19 cellular contexts compared by ENCODE assay signal in genomic region chr5:126267435-126267834, GRCh38.
DNase-seq lines count a peak whose midpoint lies in the region; ATAC-seq, FAIRE-seq and TF ChIP-seq lines count a peak whose summit lies in the region.
"Had no signal": no experiment of that assay in that cellular context is flagged by ENCODE, and none has a peak within 500 bp of the region (broad histone marks: within the 10 kb centered on the region; RNA-seq: fewer than 3 reads in every experiment).

No MANE protein-coding gene starts in this region.

- H2BK12ac ChIP-seq in trophoblast cell (ENCODE audit: low read length) = no peak overlapping the region

- no peak overlapping the region for H3K18ac ChIP-seq in trophoblast cell (ENCODE audit: low read length)

- H3K79me1 ChIP-seq in trophoblast cell (ENCODE audit: low read length) = no peaks in the 10 kb centered on the region

- CTCF ChIA-PET in HepG2 (lab: Yijun Ruan, JAX; ENCODE audit: low intra/inter-chr PET ratio, low total read pairs) = no interaction called here

- H4K91ac ChIP-seq in trophoblast cell (ENCODE audit: low read depth, low read length) = no peak overlapping the region

- intact Hi-C loops in colonic mucosa (cut with DNase I) = no loop called here
- intact Hi-C loops in HepG2 (cut with micrococcal nuclease; ENCODE audit: unreplicated experiment) = no loop called here

- H3K23ac ChIP-seq in trophoblast cell (ENCODE audit: low read length) = no peak overlapping the region

- 2% methylated on average over 4 of the region's 4 CpGs for WGBS in HepG2 (ENCODE audit: low lambda C conversion rate)
- no CpG with 5 or more reads among the region's 4 CpGs for WGBS in trophoblast cell (ENCODE audit: extremely low coverage, insufficient coverage, insufficient read length)

- peak; percentile 77 for ATAC-seq in HepG2

- no TSS peak for BruUV-seq in HepG2 (replicated peaks; lab: Mats Ljungman, UMichigan)

- TF ChIP-seq RAD21 in HepG2 (CRISPR knock-in tag; IDR thresholded peaks at IDR 0.05) = no peak

- no peak for TF ChIP-seq POLR2A in HepG2 (IDR thresholded peaks at IDR 0.05; ENCODE audit: insufficient read depth in 1 of 2, low read depth in 2 of 2, low read length in 2 of 2)

- POLR2A ChIA-PET in HepG2 (lab: Yijun Ruan, JAX) = no interaction called here

- no peak overlapping the region for H3K14ac ChIP-seq in trophoblast cell (ENCODE audit: low read length)

- no peak overlapping the region for H3K9ac ChIP-seq in colonic mucosa (ENCODE audit: low read depth in 2 of 2, low read length in 2 of 2)
- no peak overlapping the region for H3K9ac ChIP-seq in HepG2 (ENCODE audit: insufficient read depth, low read depth, low read length)
- no peak overlapping the region for H3K9ac ChIP-seq in trophoblast cell (ENCODE audit: low read length)
- H3K9ac ChIP-seq: KMS-11 had no signal

- H3K4me1 ChIP-seq in colonic mucosa (no peaks in the 10 kb centered on the region), HepG2 (ENCODE audit: insufficient read depth, low read length) (peaks cover 12% of the 10 kb centered on the region), trophoblast cell (ENCODE audit: control insufficient read depth in 1 of 2, insufficient read depth in 2 of 2, low read length in 2 of 2) (no peaks in the 10 kb centered on the region)
- H3K4me1 ChIP-seq: Peyer's patch had no signal

- peak; percentile 9 for DNase-seq in COLO829 (ENCODE audit: low spot score)
- peak; percentile 4 for DNase-seq in HT-29 (ENCODE audit: low spot score)
- peak; percentile 22 for DNase-seq in colonic mucosa
- DNase-seq in HepG2 (ENCODE audit: low spot score) = peak; percentile 10
- no peak for DNase-seq in activated CD8-positive, alpha-beta memory T cell treated with anti-CD3 and anti-CD28 coated beads, Interleukin-2, amount 50 U/mL, for 48 hours
- no peak for DNase-seq in trophoblast cell
- DNase-seq in GF-D8 (lab: John Stamatoyannopoulos, UW) = no peak
- DNase-seq in GM19238 (ENCODE audit: insufficient read length, low spot score) = no peak
- DNase-seq: 8988T, DMS 273 treated with DMSO at 0.1 percent for 48 hours, DND-41, MM.1S, NCI-H1092 treated with DMSO at 0.1 percent for 48 hours, NCI-H1694, Right ventricle myocardium superior had no signal

- H2AFZ ChIP-seq in HepG2 (ENCODE audit: low read length) (no peak overlapping the region), trophoblast cell (ENCODE audit: insufficient read depth, low read length, poor library complexity) (no peak overlapping the region)

- H2BK120ac ChIP-seq in trophoblast cell (ENCODE audit: insufficient read depth, low read length, poor library complexity) = no peak overlapping the region

- H4K8ac ChIP-seq in trophoblast cell (ENCODE audit: low read depth, low read length) = no peak overlapping the region

- no peaks in the 10 kb centered on the region for H3K36me3 ChIP-seq in colonic mucosa
- H3K36me3 ChIP-seq in HepG2 (replicated peaks in 1 of 2; ENCODE audit: control insufficient read depth in 1 of 2, insufficient read depth in 2 of 2, low read length in 2 of 2) = no peaks in the 10 kb centered on the region
- H3K36me3 ChIP-seq in trophoblast cell (ENCODE audit: control insufficient read depth in 1 of 2, insufficient read depth in 2 of 2, low read length in 2 of 2) = no peaks in the 10 kb centered on the region
- H3K36me3 ChIP-seq: Peyer's patch had no signal

- FAIRE-seq in HepG2 (lab: Jason Lieb, UNC) = no peak
- FAIRE-seq: G401.6 had no signal

- H3K4ac ChIP-seq in trophoblast cell (ENCODE audit: low read depth, low read length) = no peak overlapping the region

- H3K4me2 ChIP-seq in HepG2 (ENCODE audit: low read depth, low read length) (no peak overlapping the region), trophoblast cell (ENCODE audit: low read length) (no peak overlapping the region)
- H3K4me2 ChIP-seq: KMS-11 had no signal

- no peaks in the 10 kb centered on the region for H4K20me1 ChIP-seq in HepG2 (ENCODE audit: insufficient read depth, low read length)

- no peak overlapping the region for H2BK5ac ChIP-seq in trophoblast cell (ENCODE audit: low read depth, low read length, poor library complexity)

- H3K9me3 ChIP-seq in colonic mucosa (no peaks in the 10 kb centered on the region), HepG2 (ENCODE audit: low read length) (no peaks in the 10 kb centered on the region), trophoblast cell (ENCODE audit: insufficient read depth, low read depth, low read length) (no peaks in the 10 kb centered on the region)
- H3K9me3 ChIP-seq: Peyer's patch had no signal

- H3K27ac ChIP-seq in colonic mucosa = no peak overlapping the region
- no peak overlapping the region for H3K27ac ChIP-seq in HepG2 (ENCODE audit: extremely low read length, insufficient read depth, low read length)
- H3K27ac ChIP-seq in trophoblast cell (ENCODE audit: low read depth, low read length) = no peak overlapping the region
- H3K27ac ChIP-seq: KMS-11, Peyer's patch, SK-N-MC had no signal

- no peak for TF ChIP-seq EP300 in HepG2 (IDR thresholded peaks at IDR 0.05; ENCODE audit: low read depth in 2 of 2, low read length in 2 of 2)
- TF ChIP-seq EP300 in HepG2 (CRISPR knock-in tag; IDR thresholded peaks at IDR 0.05; ENCODE audit: borderline replicate concordance) = no peak

- in situ Hi-C loops in HepG2 (cut with HindIII; ENCODE audit: extremely low pct_ligation_motif_present, low pct_unique_long_range_greater_than_20kb) = no loop called here

- H3K27me3 ChIP-seq in colonic mucosa (no peaks in the 10 kb centered on the region), HepG2 (ENCODE audit: control insufficient read depth in 1 of 2, insufficient read depth in 2 of 2, low read length in 2 of 2) (no peaks in the 10 kb centered on the region), trophoblast cell (ENCODE audit: insufficient read depth, low read length) (no peaks in the 10 kb centered on the region)
- H3K27me3 ChIP-seq: Peyer's patch had no signal

- TF ChIP-seq CTCF in colonic mucosa (IDR thresholded peaks at IDR 0.05) (no peak), HepG2 (CRISPR knock-in tag; IDR thresholded peaks at IDR 0.05) (no peak)

- no peak overlapping the region for H3K4me3 ChIP-seq in colonic mucosa
- no peak overlapping the region for H3K4me3 ChIP-seq in HepG2 (replicated peaks in 1 of 3; ENCODE audit: insufficient read depth in 1 of 3, low read depth in 2 of 3, low read length in 3 of 3)
- H3K4me3 ChIP-seq in trophoblast cell (ENCODE audit: low read depth, low read length) = no peak overlapping the region
- H3K4me3 ChIP-seq: Peyer's patch, SK-N-MC had no signal

- H2AK5ac ChIP-seq in trophoblast cell (ENCODE audit: low read length) = no peak overlapping the region

- H4K12ac ChIP-seq in trophoblast cell (ENCODE audit: low read depth, low read length) = no peak overlapping the region

- H3K79me2 ChIP-seq in HepG2 (ENCODE audit: insufficient read depth, low read length) (no peaks in the 10 kb centered on the region), trophoblast cell (ENCODE audit: control insufficient read depth, insufficient read depth, low read length, poor library complexity) (no peaks in the 10 kb centered on the region)

TF ChIP-seq in HepG2, 621 proteins besides CTCF, POLR2A, EP300 and RAD21:
- peak; percentile 16 to 29; a peak in 2 of 4 replicates for TF ChIP-seq MAFK (conservative IDR thresholded peaks at IDR 0.05 in 1 of 2, IDR thresholded peaks at IDR 0.05 in 1 of 2; ENCODE audit: low read length in 2 of 2)
- TF ChIP-seq ZNF567 (CRISPR knock-in tag; IDR thresholded peaks at IDR 0.05; ENCODE audit: borderline replicate concordance) = no peak
- peak; percentile 41; the same call in 1 of the 2 replicates for TF ChIP-seq MAFF (IDR thresholded peaks at IDR 0.05; ENCODE audit: low read depth, low read length)

Comparison
In these comparisons a context has a peak if more than half of its experiments do, and no peak if none do; other contexts are left out.
1. DNase-seq: peak in COLO829 (single experiment), HT-29 (single experiment), colonic mucosa (single experiment) and HepG2 (single experiment); none in activated CD8-positive, alpha-beta memory T cell treated with anti-CD3 and anti-CD28 coated beads, Interleukin-2, amount 50 U/mL, for 48 hours (single experiment), trophoblast cell (0 of 2), GF-D8 (single experiment) and GM19238 (single experiment).